8 cellular contexts compared by ENCODE assay signal in the genomic region with DNA sequence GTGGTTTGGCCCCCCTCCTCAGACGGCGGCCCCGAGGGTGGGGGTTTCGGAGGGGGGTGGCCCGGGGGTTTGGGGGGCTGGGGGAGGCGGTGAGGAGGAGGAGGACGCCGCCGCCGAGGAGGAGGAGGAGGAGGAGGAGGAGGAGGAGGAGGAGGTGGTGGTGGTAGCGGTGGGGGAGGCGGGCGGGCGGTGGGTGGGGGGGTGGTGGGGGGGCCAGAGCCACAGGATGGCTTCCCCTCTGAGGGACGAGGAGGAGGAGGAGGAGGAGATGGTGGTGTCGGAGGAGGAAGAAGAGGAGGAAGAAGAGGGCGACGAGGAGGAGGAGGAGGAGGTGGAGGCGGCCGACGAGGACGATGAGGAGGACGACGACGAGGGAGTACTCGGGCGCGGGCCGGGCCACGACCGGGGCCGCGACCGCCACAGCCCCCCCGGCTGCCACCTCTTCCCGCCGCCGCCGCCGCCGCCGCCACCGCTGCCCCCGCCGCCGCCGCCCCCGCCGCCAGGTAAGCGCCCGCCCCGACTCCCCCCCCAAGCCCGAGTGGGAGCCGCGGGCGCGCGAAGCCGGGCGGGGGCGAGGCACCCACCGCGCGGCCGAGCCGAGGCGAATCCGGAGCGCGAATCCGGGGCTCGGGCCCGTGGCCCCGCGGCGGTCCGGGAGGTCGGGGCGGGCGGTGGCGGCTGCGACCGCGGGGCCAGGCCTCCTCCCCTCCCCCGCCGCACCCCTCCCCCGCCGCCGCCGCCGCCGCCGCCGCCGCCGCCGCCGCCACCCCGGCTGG. TPM values are rescaled to one million over a fixed set of nuclear protein-coding genes. Genes with fewer than 3 reads are reported as not detected.
DNase-seq lines count a peak whose midpoint lies in the region; ATAC-seq and TF ChIP-seq lines count a peak whose summit lies in the region.

No MANE protein-coding gene starts in this region.

- H3K4me1 ChIP-seq in mucosa of rectum (ENCODE audit: control insufficient read depth in 2 of 2, insufficient read depth in 2 of 2, low read length in 2 of 2): peaks cover 45 to 64% of the 10 kb centered on the region in 2 donors
- peaks cover 39 to 45% of the 10 kb centered on the region in 2 donors for H3K4me1 ChIP-seq in thyroid gland

- H3K27me3 ChIP-seq in mucosa of rectum (ENCODE audit: control insufficient read depth in 2 of 2, insufficient read depth in 2 of 2, low read length in 2 of 2) (no peaks in the 10 kb centered on the region), thyroid gland (no peaks in the 10 kb centered on the region)

- no peak for ATAC-seq in HG02840 (IDR thresholded peaks at IDR 0.05; ENCODE audit: low FRiP score, unreplicated experiment)

- peak in 1 of 2 donors; percentile 32 for TF ChIP-seq POLR2A in thyroid gland (IDR thresholded peaks at IDR 0.05)

- H3K27ac ChIP-seq in mucosa of rectum (ENCODE audit: low read depth in 2 of 2, low read length in 2 of 2) (peak overlapping the region; percentile 91 to 96), thyroid gland (peak overlapping the region; percentile 85 to 98 (median 92))

- no peak for TF ChIP-seq CTCF in cardiac fibroblast (IDR thresholded peaks at IDR 0.05; ENCODE audit: low read depth, low read length)
- TF ChIP-seq CTCF in thyroid gland (IDR thresholded peaks at IDR 0.05): no peak

- H3K36me3 ChIP-seq in mucosa of rectum (ENCODE audit: control insufficient read depth in 2 of 2, insufficient read depth in 2 of 2, low read length in 2 of 2) (peaks cover 2 to 14% of the 10 kb centered on the region in 2 donors), thyroid gland (no peaks in the 10 kb centered on the region)

- intact Hi-C loops in thyroid gland (cut with DNase I): no loop called here

- DNase-seq in NCI-H510A treated with DMSO at 0.1 percent for 48 hours (lab: John Stamatoyannopoulos, UW) (peak; percentile 9), NCI-H510A (lab: John Stamatoyannopoulos, UW) (no peak), T-helper 22 cell (ENCODE audit: low read depth) (peak; percentile 36), cardiac fibroblast (ENCODE audit: low read depth in 2 of 2) (no peak), thyroid gland (peak; percentile 23 to 33), putamen (ENCODE audit: low spot score) (no peak)

- H3K4me3 ChIP-seq in cardiac fibroblast (replicated peaks in 1 of 2; ENCODE audit: low read depth in 2 of 2, low read length in 2 of 2) (peak overlapping the region; percentile 85 to 86), mucosa of rectum (ENCODE audit: low read length in 2 of 2) (peak overlapping the region; percentile 76 to 84), thyroid gland (replicated peaks in 1 of 3) (peak overlapping the region in 1 of 3 donors; percentile 49)

- peak overlapping the region; percentile 47 to 95 for H3K9ac ChIP-seq in mucosa of rectum (ENCODE audit: low read depth in 1 of 2, low read length in 2 of 2)

- WGBS in thyroid gland, 2 donors: 0 to 1% methylated on average over 32 to 39 of the region's 99 CpGs

- no peaks in the 10 kb centered on the region for H3K9me3 ChIP-seq in mucosa of rectum (ENCODE audit: control insufficient read depth in 2 of 2, low read length in 2 of 2)
- no peaks in the 10 kb centered on the region for H3K9me3 ChIP-seq in thyroid gland

RNA-seq across cellular contexts. Expression of a gene that starts 3.8 kb away (rescaled TPM):
- total RNA-seq in thyroid gland: 100 to 1,000 TPM in 1 of 4 donors, 10 to 100 TPM in 3; 78.9 to 117 (median 91.4) TPM

RNA-seq across cellular contexts. Expression of a gene that starts 27.0 kb away (rescaled TPM):
- total RNA-seq in thyroid gland: 10 to 100 TPM; 14.9 to 29.5 (median 23.5) TPM

RNA-seq across cellular contexts. Expression of a gene that starts 27.4 kb away (rescaled TPM):
- 100 to 1,000 TPM in 2 of 4 donors, 10 to 100 TPM in 2; 24.6 to 180 (median 79.6) TPM for total RNA-seq in thyroid gland

RNA-seq across cellular contexts. Expression of a gene that starts 29.9 kb away (rescaled TPM):
- 10 to 100 TPM; 12.3 to 39.5 (median 18.4) TPM for total RNA-seq in thyroid gland

RNA-seq across cellular contexts. Expression of a gene that starts 31.3 kb away (rescaled TPM):
- 1 to 10 TPM; 1.1 to 4.3 (median 2.2) TPM for total RNA-seq in thyroid gland

Comparison
In these comparisons a context has a peak if more than half of its experiments do, and no peak if none do; other contexts are left out.
1. DNase-seq: peak in NCI-H510A treated with DMSO at 0.1 percent for 48 hours (single experiment), T-helper 22 cell (single experiment) and thyroid gland (2 of 2); none in NCI-H510A (single experiment), cardiac fibroblast (0 of 2) and putamen (single experiment).